ENCODE assay signal across 8 cellular contexts in the genomic region with DNA sequence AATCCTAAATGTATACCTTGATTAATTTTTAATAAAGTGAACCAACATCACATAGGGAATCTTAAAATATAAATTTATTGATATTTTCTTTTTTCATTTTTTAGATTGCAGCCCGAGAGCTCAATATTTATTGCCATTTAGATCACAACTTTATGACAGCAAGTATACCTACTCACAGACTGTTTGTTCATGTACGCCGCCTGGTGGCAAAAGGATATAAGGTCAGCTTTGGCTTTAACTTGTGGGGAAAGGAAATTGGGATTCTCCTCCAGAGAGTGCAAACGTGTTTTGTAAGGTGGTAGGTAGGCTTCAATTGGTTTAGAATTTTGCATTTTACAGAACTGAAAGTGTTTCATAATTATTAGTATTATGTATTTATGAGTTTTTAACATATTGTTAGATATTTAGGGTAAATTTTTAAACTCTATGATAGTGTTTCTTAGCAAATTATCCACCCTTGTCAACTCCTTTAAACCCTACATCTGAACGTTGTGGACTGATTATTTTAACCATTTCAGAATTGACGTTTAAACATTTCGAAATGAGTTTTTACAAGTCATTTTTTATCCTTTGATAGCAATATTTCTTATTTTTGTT. TPM values are rescaled to one million over a fixed set of nuclear protein-coding genes. Genes with fewer than 3 reads are reported as not detected.
DNase-seq lines count a peak whose midpoint lies in the region; ATAC-seq and TF ChIP-seq lines count a peak whose summit lies in the region.

No MANE protein-coding gene starts in this region.

- H3F3A ChIP-seq in GM23338 (replicated peaks; ENCODE audit: low read depth), result no peaks in the 10 kb centered on the region

- H3K9me3 ChIP-seq in breast epithelium, result no peaks in the 10 kb centered on the region

- H4K20me1 ChIP-seq in GM23338 (replicated peaks; ENCODE audit: insufficient read depth), result no peaks in the 10 kb centered on the region

- intact Hi-C loops in breast epithelium (cut with DNase I; ENCODE audit: low total_unique reads), result no loop called here

- TF ChIP-seq CTCF in GM23338 (conservative IDR thresholded peaks at IDR 0.05; ENCODE audit: low read depth in 2 of 2) (peak; percentile 88 to 93), VCaP (conservative IDR thresholded peaks at IDR 0.05) (peak; percentile 80), breast epithelium (IDR thresholded peaks at IDR 0.05) (peak; percentile 77 to 78 (median 77))

- no peaks in the 10 kb centered on the region for H3K4me1 Mint-ChIP-seq in GM23338

- no peak overlapping the region for H3K4me2 ChIP-seq in GM23338

- no peaks in the 10 kb centered on the region for H3K27me3 Mint-ChIP-seq in GM23338 (ENCODE audit: insufficient read depth, low read depth, poor library complexity)

- no peak overlapping the region for H2AFZ ChIP-seq in GM23338

- no peak overlapping the region for H3K27ac Mint-ChIP-seq in GM23338

- H3K36me3 ChIP-seq in GM23338 (ENCODE audit: insufficient read depth) (peaks cover 6% of the 10 kb centered on the region; the same call in 1 of the 2 replicates), breast epithelium (no peaks in the 10 kb centered on the region)

- no peaks in the 10 kb centered on the region for H3K9me2 ChIP-seq in GM23338 (ENCODE audit: insufficient read depth)

- DNase-seq in CD1c-positive myeloid dendritic cell (ENCODE audit: extremely low spot score) (peak; percentile 75), GM23338 (ENCODE audit: low spot score) (peak; percentile 89), NCI-H2107 (lab: John Stamatoyannopoulos, UW) (peak; percentile 1), breast epithelium (ENCODE audit: low spot score in 2 of 2) (peak; percentile 55 to 76), islet precursor cell (peak; percentile 73), cortex of kidney (lab: John Stamatoyannopoulos, UW) (no peak)
- DNase-seq in stimulated activated CD4-positive, alpha-beta T cell treated with anti-CD3 and anti-CD28 coated beads, Interleukin-1b, Interleukin-23, amount 100 ng/mL, for 48 hours, result peak; percentile 60

- no peaks in the 10 kb centered on the region for H3K27me3 ChIP-seq in GM23338 (ENCODE audit: insufficient read depth)
- H3K27me3 ChIP-seq in breast epithelium, result no peaks in the 10 kb centered on the region

- H3K36me3 Mint-ChIP-seq in GM23338 (ENCODE audit: low read depth), result peaks cover 50% of the 10 kb centered on the region

- H3K4me1 ChIP-seq in GM23338 (ENCODE audit: insufficient read depth) (no peaks in the 10 kb centered on the region), breast epithelium (no peaks in the 10 kb centered on the region)

- no peaks in the 10 kb centered on the region for H3K9me3 Mint-ChIP-seq in GM23338

- no peak for TF ChIP-seq POLR2A in breast epithelium (IDR thresholded peaks at IDR 0.05)

- H3K4me3 ChIP-seq in GM23338 (no peak overlapping the region), breast epithelium (no peak overlapping the region)

- H3K27ac ChIP-seq in GM23338 (ENCODE audit: low read depth), result no peak overlapping the region
- peak overlapping the region; percentile 51; the same call in 1 of the 2 replicates for H3K27ac ChIP-seq in VCaP
- H3K27ac ChIP-seq in breast epithelium, result no peak overlapping the region

- H3K4me3 Mint-ChIP-seq in GM23338, result no peak overlapping the region

- ATAC-seq in GM23338, result peak; percentile 80

- no peaks in the 10 kb centered on the region for H3K79me2 ChIP-seq in GM23338 (replicated peaks; ENCODE audit: insufficient read depth)

TF ChIP-seq in GM23338, 12 proteins besides CTCF, POLR2A, EP300 and RAD21 (continues in another document):
- no peak for TF ChIP-seq ETS1 (IDR thresholded peaks at IDR 0.05)
- no peak for TF ChIP-seq ZNF114 (CRISPR knock-in tag; IDR thresholded peaks at IDR 0.05)
- TF ChIP-seq REST (IDR thresholded peaks at IDR 0.05; ENCODE audit: unreplicated experiment), result no peak

RNA-seq across cellular contexts. Expression of gene DHFR, which starts 17.5 kb away (rescaled TPM):
- 82.8 and 95.6 TPM in 2 replicates for total RNA-seq in GM23338 (2014; rRNA removed; shearing (Covaris generic))
- polyA plus RNA-seq in GM23338 (2016; fragmentation: Nextera tagmentation; extraction: Ambion mirVana), result 48.7 and 56.2 TPM in 2 replicates
- 10 to 100 TPM in 2 of 3 donors, 1 to 10 TPM in 1; 6.9 to 22.4 (median 10.8) TPM for total RNA-seq in breast epithelium

RNA-seq across cellular contexts. Expression of gene MSH3, which starts 17.8 kb away (rescaled TPM):
- total RNA-seq in GM23338 (2014; rRNA removed; shearing (Covaris generic)), result 16.6 and 17.1 TPM in 2 replicates
- polyA plus RNA-seq in GM23338 (2016; fragmentation: Nextera tagmentation; extraction: Ambion mirVana), result 9.1 and 13.3 TPM in 2 replicates
- total RNA-seq in breast epithelium, result 10 to 100 TPM; 20.0 to 21.4 (median 21.3) TPM
